In genomic region chr3:66485291-66485968, GRCh38 we compare ENCODE assay signal across 10 cellular contexts. TPM values are rescaled to one million over a fixed set of nuclear protein-coding genes. Genes with fewer than 3 reads are reported as not detected.
DNase-seq lines count a peak whose midpoint lies in the region; ATAC-seq and TF ChIP-seq lines count a peak whose summit lies in the region.
"Had no signal": no experiment of that assay in that cellular context is flagged by ENCODE, and none has a peak within 500 bp of the region (broad histone marks: within the 10 kb centered on the region; RNA-seq: fewer than 3 reads in every experiment).

No MANE protein-coding gene starts in this region.

- no peaks in the 10 kb centered on the region for H3K9me3 ChIP-seq in colonic mucosa

- H3K4me1 Mint-ChIP-seq in stimulated activated naive B cell treated with anti-CD40 and anti-IgM and Interleukin-4, amounts not matched to agents 10 μg/mL and 1 μg/mL and 100 μg/mL, for 72 hours, result peaks cover 46 to 77% of the 10 kb centered on the region in 2 donors

- H3K79me2 ChIP-seq in KMS-11 (ENCODE audit: insufficient read depth, low read depth), result peaks cover 100% of the 10 kb centered on the region

- H3K27me3 ChIP-seq in KMS-11 (ENCODE audit: insufficient read depth, low read depth) (no peaks in the 10 kb centered on the region), colonic mucosa (no peaks in the 10 kb centered on the region), H7 (ENCODE audit: control insufficient read depth, insufficient read depth, low read length) (no peaks in the 10 kb centered on the region)

- DNase-seq in A172 (ENCODE audit: low spot score) (peak; percentile 32), colonic mucosa (no peak), mucosa of gallbladder (ENCODE audit: low spot score) (peak; percentile 34), H7 (no peak), RKO (ENCODE audit: low spot score) (no peak)
- no peak for DNase-seq in stimulated activated naive B cell treated with anti-CD40 and anti-IgM and Interleukin-4, amounts not matched to agents 10 μg/mL and 1 μg/mL and 100 μg/mL, for 72 hours
- DNase-seq: MM.1S had no signal

- H3K27me3 Mint-ChIP-seq in stimulated activated naive B cell treated with anti-CD40 and anti-IgM and Interleukin-4, amounts not matched to agents 10 μg/mL and 1 μg/mL and 100 μg/mL, for 72 hours, result peaks cover 0 to 4% of the 10 kb centered on the region in 2 donors

- ATAC-seq in stimulated activated naive B cell treated with anti-CD40 and anti-IgM and Interleukin-4, amounts not matched to agents 10 μg/mL and 1 μg/mL and 100 μg/mL, for 72 hours (replicated peaks), result no peak
- ATAC-seq in HG03095 (IDR thresholded peaks at IDR 0.05; ENCODE audit: unreplicated experiment), result no peak

- H3K27ac Mint-ChIP-seq in stimulated activated naive B cell treated with anti-CD40 and anti-IgM and Interleukin-4, amounts not matched to agents 10 μg/mL and 1 μg/mL and 100 μg/mL, for 72 hours, result no peak overlapping the region
- H3K27ac Mint-ChIP-seq: B cell had no signal

- H3K27ac ChIP-seq in KMS-11, result peak overlapping the region; percentile 85; the same call in 1 of the 2 replicates
- peak overlapping the region; percentile 58 for H3K27ac ChIP-seq in colonic mucosa

- peaks cover 0 to 1% of the 10 kb centered on the region in 2 donors for H3K9me3 Mint-ChIP-seq in stimulated activated naive B cell treated with anti-CD40 and anti-IgM and Interleukin-4, amounts not matched to agents 10 μg/mL and 1 μg/mL and 100 μg/mL, for 72 hours

- H3K4me1 ChIP-seq in KMS-11 (ENCODE audit: low read depth, poor library complexity, severe bottlenecking), result peaks cover 97% of the 10 kb centered on the region
- H3K4me1 ChIP-seq in colonic mucosa, result peaks cover 37% of the 10 kb centered on the region

- intact Hi-C loops in colonic mucosa (cut with DNase I), result loop anchor here (10.0 kb wide), 1 partner anchor 329 kb away; no protein-coding TSS in a partner anchor

- H2AFZ ChIP-seq in KMS-11 (ENCODE audit: low read depth), result no peak overlapping the region

- H3K4me3 ChIP-seq in KMS-11 (IDR thresholded peaks at IDR 0.05; ENCODE audit: insufficient read depth, low read depth, low read length) (no peak overlapping the region), colonic mucosa (no peak overlapping the region), H7 (ENCODE audit: insufficient read depth, low read depth, low read length) (no peak overlapping the region)

- peaks cover 1 to 10% of the 10 kb centered on the region in 2 donors for H3K36me3 Mint-ChIP-seq in stimulated activated naive B cell treated with anti-CD40 and anti-IgM and Interleukin-4, amounts not matched to agents 10 μg/mL and 1 μg/mL and 100 μg/mL, for 72 hours

- H3K4me3 Mint-ChIP-seq in stimulated activated naive B cell treated with anti-CD40 and anti-IgM and Interleukin-4, amounts not matched to agents 10 μg/mL and 1 μg/mL and 100 μg/mL, for 72 hours, result no peak overlapping the region
- H3K4me3 Mint-ChIP-seq: B cell had no signal

- peak overlapping the region; percentile 97; the same call in 1 of the 2 replicates for H3K4me2 ChIP-seq in KMS-11

- H4K20me1 ChIP-seq in KMS-11 (ENCODE audit: insufficient read depth), result no peaks in the 10 kb centered on the region

- H3K9ac ChIP-seq in KMS-11 (no peak overlapping the region), colonic mucosa (ENCODE audit: low read depth in 2 of 2, low read length in 2 of 2) (peak overlapping the region in 1 of 2 donors; percentile 14)

- H3K36me3 ChIP-seq in KMS-11 (ENCODE audit: insufficient read depth) (no peaks in the 10 kb centered on the region), colonic mucosa (no peaks in the 10 kb centered on the region), H7 (replicated peaks; ENCODE audit: control insufficient read depth, insufficient read depth, low read length) (no peaks in the 10 kb centered on the region)

- TF ChIP-seq CTCF in KMS-11 (conservative IDR thresholded peaks at IDR 0.05; ENCODE audit: low read depth, low read length) (no peak), colonic mucosa (IDR thresholded peaks at IDR 0.05) (no peak)

RNA-seq across cellular contexts. Expression of gene LRIG1, which starts 15.4 kb away (rescaled TPM):
- total RNA-seq in A172 (2014; rRNA removed; shearing (Covaris generic)), result 26.7 and 32.0 TPM in 2 replicates
- total RNA-seq in colonic mucosa, result 10 to 100 TPM; 43.9 to 57.5 TPM
- 64.4 TPM for total RNA-seq in mucosa of gallbladder
- 69.7 and 101 TPM in 2 replicates for total RNA-seq in H7 (2014; rRNA removed; shearing (Covaris generic))

Comparison
In these comparisons a context has a peak if more than half of its experiments do, and no peak if none do; other contexts are left out.
1. DNase-seq: peak in A172 (single experiment) and mucosa of gallbladder (single experiment); none in colonic mucosa (single experiment), stimulated activated naive B cell treated with anti-CD40 and anti-IgM and Interleukin-4, amounts not matched to agents 10 μg/mL and 1 μg/mL and 100 μg/mL, for 72 hours (single experiment), H7 (single experiment) and RKO (single experiment).